8 cellular contexts compared by ENCODE assay signal in the genomic region with DNA sequence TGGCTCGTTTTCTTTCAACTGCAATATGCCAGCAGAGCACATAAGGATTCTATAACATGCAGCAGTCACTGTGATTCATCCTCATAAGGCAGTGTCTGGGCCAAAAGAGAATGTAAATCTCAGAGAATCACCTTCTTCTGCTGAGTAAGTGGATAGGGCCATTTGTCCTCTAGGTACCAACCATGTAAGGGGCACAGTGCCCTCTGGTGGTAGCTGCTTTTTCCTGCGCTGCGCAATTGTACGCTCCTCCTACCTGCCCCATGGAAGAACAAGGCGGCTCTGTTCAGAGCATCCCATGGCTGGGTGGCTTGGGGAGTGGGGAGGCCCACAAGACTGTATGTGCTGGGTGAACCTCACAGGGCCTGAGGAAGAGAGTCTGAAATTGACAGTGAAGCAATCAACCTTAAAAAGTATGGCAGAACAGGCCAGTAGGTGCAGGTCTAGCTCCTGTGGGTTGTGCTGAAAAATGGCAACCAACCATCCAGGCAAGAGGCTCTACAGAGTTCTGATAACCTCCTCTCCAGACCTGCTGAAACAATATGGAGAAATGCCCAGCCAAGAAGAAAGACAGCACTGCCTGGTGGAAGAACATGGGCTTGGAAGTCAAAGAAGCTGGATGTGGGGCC.
DNase-seq lines count a peak whose midpoint lies in the region; ATAC-seq and TF ChIP-seq lines count a peak whose summit lies in the region.

No MANE protein-coding gene starts in this region.

- no peak overlapping the region for H3K4me3 Mint-ChIP-seq in natural killer cell

- no peak overlapping the region for H3K4me3 ChIP-seq in fibroblast of mammary gland (ENCODE audit: control insufficient read depth, low read depth, low read length)

- intact Hi-C loops in natural killer cell (cut with micrococcal nuclease) = loop anchor here (5.0 kb wide), 1 partner anchor 882 kb away; no protein-coding TSS in a partner anchor

- H3K36me3 Mint-ChIP-seq in natural killer cell = no peaks in the 10 kb centered on the region

- H3K4me1 Mint-ChIP-seq in natural killer cell = no peaks in the 10 kb centered on the region

- H3K27me3 Mint-ChIP-seq in natural killer cell (ENCODE audit: low read depth in 2 of 2) = no peaks in the 10 kb centered on the region

- TF ChIP-seq CTCF in fibroblast of mammary gland (conservative IDR thresholded peaks at IDR 0.05; ENCODE audit: control insufficient read depth, insufficient read depth, low read depth, low read length) (peak; percentile 92), natural killer cell (IDR thresholded peaks at IDR 0.05) (peak; percentile 60)

- DNase-seq in GDM1 (lab: John Stamatoyannopoulos, UW) (peak; percentile 36), NCI-H69 (lab: John Stamatoyannopoulos, UW) (peak; percentile 44), fibroblast of mammary gland (ENCODE audit: low read depth) (peak; percentile 87), natural killer cell (peak; percentile 44), superior temporal gyrus (ENCODE audit: extremely low spot score) (peak; percentile 95)
- DNase-seq in activated CD8-positive, alpha-beta memory T cell treated with anti-CD3 and anti-CD28 coated beads, Interleukin-2, amount 50 U/mL, for 48 hours = peak; percentile 79

- ATAC-seq in HG02763 (IDR thresholded peaks at IDR 0.05; ENCODE audit: unreplicated experiment) (peak; percentile 56), natural killer cell (peak; percentile 62 to 89 (median 65)), HG03135 (IDR thresholded peaks at IDR 0.05; ENCODE audit: unreplicated experiment) (no peak)

- H3K9me3 Mint-ChIP-seq in natural killer cell = no peaks in the 10 kb centered on the region

- no peak overlapping the region for H3K27ac Mint-ChIP-seq in natural killer cell

Comparison
In these comparisons a context has a peak if more than half of its experiments do, and no peak if none do; other contexts are left out.
1. DNase-seq: peak in every context shown above with its lines; median percentile 95 in superior temporal gyrus; 87 in fibroblast of mammary gland; 79 in activated CD8-positive, alpha-beta memory T cell treated with anti-CD3 and anti-CD28 coated beads, Interleukin-2, amount 50 U/mL, for 48 hours; 44 in NCI-H69; 44 in natural killer cell; 36 in GDM1.